Comparison of ENCODE assay signal across 33 cellular contexts in genomic region chr2:153866595-153866994, GRCh38. TPM values are rescaled to one million over a fixed set of nuclear protein-coding genes. Genes with fewer than 3 reads are reported as not detected.
"Had no signal": no experiment of that assay in that cellular context is flagged by ENCODE, and none has a peak within 500 bp of the region (broad histone marks: within the 10 kb centered on the region; RNA-seq: fewer than 3 reads in every experiment).

No MANE protein-coding gene starts in this region.

- ATAC-seq: activated T-cell treated with anti-CD3 and anti-CD28 coated beads, Interleukin-2, amount 50 U/mL, for 4 hours; activated T-helper 17 cell treated with anti-CD3 and anti-CD28 coated beads, Interleukin-2, amount 50 U/mL, for 72 hours; effector memory CD8-positive, alpha-beta T cell; gastrocnemius medialis; heart left ventricle; WTC11 had no signal

- H3K9me3 Mint-ChIP-seq: activated T-helper 17 cell treated with anti-CD3 and anti-CD28 coated beads, Interleukin-2, amount 50 U/mL, for 72 hours had no signal

- H3K4me1 Mint-ChIP-seq: activated CD4-positive, alpha-beta memory T cell treated with anti-CD3 and anti-CD28 coated beads, Interleukin-2, amount 10 ng/mL, durations not matched to agents 7 days and 5 days; activated CD4-positive, alpha-beta T cell treated with anti-CD3 and anti-CD28 coated beads, Interleukin-2, amount 10 ng/mL, durations not matched to agents 7 days and 5 days; activated T-helper 17 cell treated with anti-CD3 and anti-CD28 coated beads, Interleukin-2, amount 50 U/mL, for 72 hours; central memory CD8-positive, alpha-beta T cell had no signal

- H3K36me3 ChIP-seq: brain microvascular endothelial cell, gastrocnemius medialis, heart left ventricle had no signal

- H3K36me3 Mint-ChIP-seq: activated naive CD8-positive, alpha-beta T cell; WTC11 had no signal

- H3K4me3 ChIP-seq: gastrocnemius medialis, heart left ventricle had no signal

- H3K4me1 ChIP-seq: gastrocnemius medialis had no signal

- DNase-seq: activated CD4-positive, alpha-beta memory T cell treated with anti-CD3 and anti-CD28 coated beads, Interleukin-2, amount 10 ng/mL, durations not matched to agents 7 days and 5 days; activated CD4-positive, alpha-beta T cell treated with anti-CD3 and anti-CD28 coated beads for 1 hour; activated CD4-positive, alpha-beta T cell treated with anti-CD3 and anti-CD28 coated beads for 4 hours; activated CD4-positive, alpha-beta T cell treated with anti-CD3 and anti-CD28 coated beads, Interleukin-2, amount 10 ng/mL, durations not matched to agents 7 days and 5 days; activated CD4-positive, alpha-beta T cell treated with anti-CD3 and anti-CD28 coated beads, Interleukin-2, amount 50 U/mL, for 4 hours; activated CD8-positive, alpha-beta memory T cell treated with anti-CD3 and anti-CD28 coated beads for 24 hours; activated effector memory CD4-positive, alpha-beta T cell treated with Interleukin-2 at 50 U/mL for 16 hours; activated gamma-delta T cell treated with Interleukin-2 at 50 U/mL for 16 hours; activated naive CD4-positive, alpha-beta T cell treated with anti-CD3 and anti-CD28 coated beads, Interleukin-2, amount 50 U/mL, for 16 hours; activated naive CD4-positive, alpha-beta T cell treated with Interleukin-2 at 50 U/mL for 16 hours; activated T-cell treated with anti-CD3 and anti-CD28 coated beads, Interleukin-2, amount 50 U/mL, for 4 hours; amniotic stem cell; anterior cingulate cortex; brain microvascular endothelial cell; cortex of kidney; dermis blood vessel endothelial cell; effector CD4-positive, alpha-beta T cell; effector memory CD8-positive, alpha-beta T cell; foreskin fibroblast; gastrocnemius medialis; glutamatergic neuron; heart left ventricle; T-helper 2 cell had no signal

- H3K27ac Mint-ChIP-seq: activated CD4-positive, alpha-beta memory T cell treated with anti-CD3 and anti-CD28 coated beads, Interleukin-2, amount 10 ng/mL, durations not matched to agents 7 days and 5 days; activated CD4-positive, alpha-beta T cell treated with anti-CD3 and anti-CD28 coated beads, Interleukin-2, amount 10 ng/mL, durations not matched to agents 7 days and 5 days; activated naive CD8-positive, alpha-beta T cell; activated T-helper 17 cell treated with anti-CD3 and anti-CD28 coated beads, Interleukin-2, amount 50 U/mL, for 72 hours; effector memory CD8-positive, alpha-beta T cell; WTC11 had no signal

- H3K27me3 Mint-ChIP-seq: central memory CD8-positive, alpha-beta T cell; effector memory CD8-positive, alpha-beta T cell had no signal

- FAIRE-seq: astrocyte, bronchial epithelial cell, endothelial cell of umbilical vein had no signal

- H3K27ac ChIP-seq: brain microvascular endothelial cell, epithelial cell of prostate, gastrocnemius medialis, heart left ventricle, VCaP had no signal

- H3K4me3 Mint-ChIP-seq: activated CD4-positive, alpha-beta memory T cell treated with anti-CD3 and anti-CD28 coated beads, Interleukin-2, amount 10 ng/mL, durations not matched to agents 7 days and 5 days; activated CD4-positive, alpha-beta T cell treated with anti-CD3 and anti-CD28 coated beads, Interleukin-2, amount 10 ng/mL, durations not matched to agents 7 days and 5 days; activated naive CD8-positive, alpha-beta T cell; activated T-cell treated with anti-CD3 and anti-CD28 coated beads, Interleukin-2, amount 50 U/mL, for 4 hours; activated T-helper 17 cell treated with anti-CD3 and anti-CD28 coated beads, Interleukin-2, amount 50 U/mL, for 72 hours; central memory CD8-positive, alpha-beta T cell; effector memory CD8-positive, alpha-beta T cell; WTC11 had no signal

- H3K9me3 ChIP-seq: gastrocnemius medialis, heart left ventricle had no signal

RNA-seq across cellular contexts. Expression of gene GALNT13, which starts 5.1 kb away (rescaled TPM):
- total RNA-seq: activated CD4-positive, alpha-beta memory T cell treated with anti-CD3 and anti-CD28 coated beads, Interleukin-2, amount 10 ng/mL, durations not matched to agents 7 days and 5 days; activated T-cell treated with anti-CD3 and anti-CD28 coated beads, Interleukin-2, amount 50 U/mL, for 4 hours; activated T-helper 17 cell treated with anti-CD3 and anti-CD28 coated beads, Interleukin-2, amount 50 U/mL, for 72 hours; endothelial cell of umbilical vein; T-helper 1 cell treated with Interleukin-12 subunit alpha and Interleukin-12 subunit beta and Interleukin-4 antibody, amounts not matched to agents 30 ng/mL and 1 ng/mL, for 36 hours had no signal
